In genomic region chr12:77104792-77105191, GRCh38 we compare ENCODE assay signal across 23 cellular contexts. TPM values are rescaled to one million over a fixed set of nuclear protein-coding genes. Genes with fewer than 3 reads are reported as not detected.
DNase-seq lines count a peak whose midpoint lies in the region; ATAC-seq and TF ChIP-seq lines count a peak whose summit lies in the region.
"Had no signal": no experiment of that assay in that cellular context is flagged by ENCODE, and none has a peak within 500 bp of the region (broad histone marks: within the 10 kb centered on the region; RNA-seq: fewer than 3 reads in every experiment).

No MANE protein-coding gene starts in this region.

- H3K79me2 ChIP-seq in fibroblast of lung (ENCODE audit: control insufficient read depth, insufficient read depth, low read length) = no peaks in the 10 kb centered on the region
- H3K79me2 ChIP-seq: hepatocyte had no signal

- H3K27me3 Mint-ChIP-seq in activated naive CD8-positive, alpha-beta T cell treated with anti-CD3 and anti-CD28 coated beads, Interleukin-2, amount 50 U/mL, for 24 hours = no peaks in the 10 kb centered on the region
- no peaks in the 10 kb centered on the region for H3K27me3 Mint-ChIP-seq in glutamatergic neuron (ENCODE audit: unreplicated experiment)

- H3K4me3 ChIP-seq in fibroblast of lung (replicated peaks in 1 of 4; ENCODE audit: control extremely low read depth in 1 of 4, insufficient read depth in 1 of 4, low read depth in 3 of 4, low read length in 4 of 4) = no peak overlapping the region
- H3K4me3 ChIP-seq: cardiac muscle cell, dorsolateral prefrontal cortex, hepatocyte, psoas muscle, spleen had no signal

- peak overlapping the region; percentile 59 for H3K27ac ChIP-seq in fibroblast of lung (ENCODE audit: insufficient read depth, low read length)
- H3K27ac ChIP-seq: C4-2B, cardiac muscle cell, dorsolateral prefrontal cortex, hepatocyte, psoas muscle, spleen had no signal

- no peak for ATAC-seq in activated naive CD8-positive, alpha-beta T cell treated with anti-CD3 and anti-CD28 coated beads, Interleukin-2, amount 50 U/mL, for 24 hours
- no peak for ATAC-seq in HG02938 (IDR thresholded peaks at IDR 0.05; ENCODE audit: unreplicated experiment)
- ATAC-seq: activated T-helper 17 cell treated with anti-CD3 and anti-CD28 coated beads, Interleukin-2, amount 50 U/mL, for 72 hours; esophagus mucosa; psoas muscle had no signal

- H3K4me3 Mint-ChIP-seq in activated naive CD8-positive, alpha-beta T cell treated with anti-CD3 and anti-CD28 coated beads, Interleukin-2, amount 50 U/mL, for 24 hours = no peak overlapping the region
- no peak overlapping the region for H3K4me3 Mint-ChIP-seq in glutamatergic neuron (ENCODE audit: unreplicated experiment)
- H3K4me3 Mint-ChIP-seq: activated T-helper 17 cell treated with anti-CD3 and anti-CD28 coated beads, Interleukin-2, amount 50 U/mL, for 72 hours; IgD-negative memory B cell; mesothelial cell of epicardium; nephron had no signal

- H3K27me3 ChIP-seq in fibroblast of lung (ENCODE audit: control insufficient read depth, insufficient read depth, low read length) = no peaks in the 10 kb centered on the region
- H3K27me3 ChIP-seq: cardiac muscle cell, hepatocyte, spleen had no signal

- H3K36me3 Mint-ChIP-seq in activated naive CD8-positive, alpha-beta T cell treated with anti-CD3 and anti-CD28 coated beads, Interleukin-2, amount 50 U/mL, for 24 hours (ENCODE audit: low read depth) = no peaks in the 10 kb centered on the region
- H3K36me3 Mint-ChIP-seq in glutamatergic neuron (ENCODE audit: unreplicated experiment) = no peaks in the 10 kb centered on the region
- H3K36me3 Mint-ChIP-seq: IgD-negative memory B cell, mesothelial cell of epicardium had no signal

- TF ChIP-seq CTCF in fibroblast of lung (conservative IDR thresholded peaks at IDR 0.05 in 1 of 2, IDR thresholded peaks at IDR 0.05 in 1 of 2; ENCODE audit: low read depth in 1 of 2, low read length in 2 of 2) (no peak), glutamatergic neuron (IDR thresholded peaks at IDR 0.05; ENCODE audit: partially characterized antibody, unreplicated experiment) (no peak)

- no peaks in the 10 kb centered on the region for H3K9me3 Mint-ChIP-seq in activated naive CD8-positive, alpha-beta T cell treated with anti-CD3 and anti-CD28 coated beads, Interleukin-2, amount 50 U/mL, for 24 hours
- H3K9me3 Mint-ChIP-seq in glutamatergic neuron (ENCODE audit: unreplicated experiment) = peaks cover 2% of the 10 kb centered on the region
- H3K9me3 Mint-ChIP-seq: activated T-helper 17 cell treated with anti-CD3 and anti-CD28 coated beads, Interleukin-2, amount 50 U/mL, for 72 hours; IgD-negative memory B cell; mesothelial cell of epicardium; nephron had no signal

- no peak overlapping the region for H3K9ac ChIP-seq in fibroblast of lung (ENCODE audit: insufficient read depth, low read length)

- no peaks in the 10 kb centered on the region for H3K9me3 ChIP-seq in fibroblast of lung (ENCODE audit: control insufficient read depth, insufficient read depth, low read depth, low read length)
- H3K9me3 ChIP-seq: psoas muscle, spleen had no signal

- peak overlapping the region; percentile 38 for H2AFZ ChIP-seq in fibroblast of lung (ENCODE audit: low read length)
- H2AFZ ChIP-seq: hepatocyte had no signal

- H4K20me1 ChIP-seq in fibroblast of lung (ENCODE audit: control insufficient read depth, extremely low read depth, insufficient read depth, low read length) = no peaks in the 10 kb centered on the region

- DNase-seq in ELR (ENCODE audit: low read depth) (peak; percentile 91), NCI-H226 (peak; percentile 39), fibroblast of lung (ENCODE audit: low read depth in 2 of 2) (peak; percentile 32 to 60), renal cortical epithelial cell (ENCODE audit: low read depth) (peak; percentile 73), glutamatergic neuron (no peak)
- no peak for DNase-seq in activated naive CD8-positive, alpha-beta T cell treated with anti-CD3 and anti-CD28 coated beads, Interleukin-2, amount 50 U/mL, for 24 hours
- DNase-seq: activated CD4-positive, CD25-positive, alpha-beta regulatory T cell treated with anti-CD3 and anti-CD28 coated beads, Interleukin-2, amount 50 U/mL, for 72 hours; activated CD8-positive, alpha-beta memory T cell treated with anti-CD3 and anti-CD28 coated beads for 24 hours; DMS153; dorsolateral prefrontal cortex; NCI-H2081 treated with DMSO at 0.1 percent for 48 hours; NCI-H524 treated with DMSO at 0.1 percent for 48 hours; psoas muscle; spleen had no signal

- no peak overlapping the region for H3K4me2 ChIP-seq in fibroblast of lung (ENCODE audit: extremely low read depth, insufficient read depth, low read length)
- H3K4me2 ChIP-seq: hepatocyte had no signal

- no peaks in the 10 kb centered on the region for H3K36me3 ChIP-seq in fibroblast of lung (ENCODE audit: control insufficient read depth, insufficient read depth, low read length)
- H3K36me3 ChIP-seq: cardiac muscle cell, spleen had no signal

- peaks cover 6% of the 10 kb centered on the region for H3K4me1 ChIP-seq in fibroblast of lung (ENCODE audit: control insufficient read depth, extremely low read depth, insufficient read depth, low read length)
- H3K4me1 ChIP-seq: psoas muscle, spleen had no signal

- H3K27ac Mint-ChIP-seq in activated naive CD8-positive, alpha-beta T cell treated with anti-CD3 and anti-CD28 coated beads, Interleukin-2, amount 50 U/mL, for 24 hours = no peak overlapping the region
- no peak overlapping the region for H3K27ac Mint-ChIP-seq in glutamatergic neuron (ENCODE audit: unreplicated experiment)
- H3K27ac Mint-ChIP-seq: activated T-helper 17 cell treated with anti-CD3 and anti-CD28 coated beads, Interleukin-2, amount 50 U/mL, for 72 hours; IgD-negative memory B cell; mesothelial cell of epicardium; nephron had no signal

- H3K4me1 Mint-ChIP-seq in activated naive CD8-positive, alpha-beta T cell treated with anti-CD3 and anti-CD28 coated beads, Interleukin-2, amount 50 U/mL, for 24 hours = no peaks in the 10 kb centered on the region
- no peaks in the 10 kb centered on the region for H3K4me1 Mint-ChIP-seq in glutamatergic neuron (ENCODE audit: low read depth, unreplicated experiment)
- H3K4me1 Mint-ChIP-seq: activated T-helper 17 cell treated with anti-CD3 and anti-CD28 coated beads, Interleukin-2, amount 50 U/mL, for 72 hours; IgD-negative memory B cell; mesothelial cell of epicardium had no signal

RNA-seq across cellular contexts. Expression of gene E2F7, which starts 39.4 kb away (rescaled TPM):
- 4.6 and 9.7 TPM in 2 replicates for total RNA-seq in fibroblast of lung
- polyA plus RNA-seq in fibroblast of lung = 3.6 and 12.9 TPM in 2 replicates
- polyA plus RNA-seq in fibroblast of lung (2012) = 2.3 and 6.9 TPM in 2 replicates
- 4.2 and 27.6 TPM in 2 replicates for polyA minus RNA-seq in fibroblast of lung (ENCODE audit: low replicate concordance)
- 0.99 and 5.2 TPM in 2 replicates for total RNA-seq in renal cortical epithelial cell
- 4.2 TPM for total RNA-seq in glutamatergic neuron (ENCODE audit: unreplicated experiment)
- polyA plus RNA-seq: IgD-negative memory B cell had no signal

Comparison
In these comparisons a context has a peak if more than half of its experiments do, and no peak if none do; other contexts are left out.
1. DNase-seq: peak in ELR (single experiment), NCI-H226 (single experiment), fibroblast of lung (2 of 2) and renal cortical epithelial cell (single experiment); none in activated naive CD8-positive, alpha-beta T cell treated with anti-CD3 and anti-CD28 coated beads, Interleukin-2, amount 50 U/mL, for 24 hours (single experiment) and glutamatergic neuron (single experiment).